ENCODE assay signal across 23 cellular contexts in genomic region chr7:16400896-16401275, GRCh38. TPM values are rescaled to one million over a fixed set of nuclear protein-coding genes. Genes with fewer than 3 reads are reported as not detected.
A peak's percentile ranks its signal among the peaks of the same experiment; 100 is the strongest.
DNase-seq lines count a peak whose midpoint lies in the region; ATAC-seq, FAIRE-seq and TF ChIP-seq lines count a peak whose summit lies in the region.
"Had no signal": no experiment of that assay in that cellular context is flagged by ENCODE, and none has a peak within 500 bp of the region (broad histone marks: within the 10 kb centered on the region; RNA-seq: fewer than 3 reads in every experiment).

No MANE protein-coding gene starts in this region.

- no peak overlapping the region for H3K4ac ChIP-seq in H9 (ENCODE audit: low read depth, low read length)

- H2BK15ac ChIP-seq in H9 (ENCODE audit: low read depth, low read length) = no peak overlapping the region

- intact Hi-C loops in Calu3 (cut with micrococcal nuclease; ENCODE audit: unreplicated experiment) (no loop called here), tibial artery (cut with DNase I; ENCODE audit: low total_unique reads) (no loop called here), body of pancreas (cut with DNase I) (no loop called here)

- BruUV-seq in Calu3 (replicated peaks; lab: Mats Ljungman, UMichigan) = no TSS peak

- H2BK5ac ChIP-seq in H9 (ENCODE audit: insufficient read length, low read length) = no peak overlapping the region

- no peak for TF ChIP-seq POLR2A in body of pancreas (IDR thresholded peaks at IDR 0.05)

- no peak overlapping the region for H2BK20ac ChIP-seq in H9 (ENCODE audit: low read depth, low read length, poor library complexity, severe bottlenecking)

- no peaks in the 10 kb centered on the region for H3K79me1 ChIP-seq in H9 (ENCODE audit: insufficient read depth, low read depth, low read length, poor library complexity, severe bottlenecking)

- no peak overlapping the region for H3T11ph ChIP-seq in H9 (ENCODE audit: low read length)

- no peak overlapping the region for H3K56ac ChIP-seq in H9 (ENCODE audit: insufficient read length, low read depth, low read length)

- H3K36me3 ChIP-seq in tibial artery (peaks cover 0 to 14% (median 7%) of the 10 kb centered on the region in 3 donors), body of pancreas (replicated peaks in 1 of 2; ENCODE audit: insufficient read depth in 1 of 2, low read depth in 2 of 2) (no peaks in the 10 kb centered on the region)
- H3K36me3 ChIP-seq: BE2C, BLaER1 had no signal

- H4K5ac ChIP-seq in H9 (ENCODE audit: insufficient read length, low read depth, low read length) = no peak overlapping the region

- no peak for TF ChIP-seq CTCF in C4-2B (conservative IDR thresholded peaks at IDR 0.05)
- no peak for TF ChIP-seq CTCF in Calu3 (IDR thresholded peaks at IDR 0.05; ENCODE audit: unreplicated experiment)
- TF ChIP-seq CTCF in VCaP (conservative IDR thresholded peaks at IDR 0.05) = no peak
- TF ChIP-seq CTCF in H9 (conservative IDR thresholded peaks at IDR 0.05) = no peak
- no peak for TF ChIP-seq CTCF in tibial artery (IDR thresholded peaks at IDR 0.05)
- no peak for TF ChIP-seq CTCF in body of pancreas (IDR thresholded peaks at IDR 0.05)

- no peak overlapping the region for H3K4me2 ChIP-seq in H9 (ENCODE audit: insufficient read depth, insufficient read length, low read length)
- H3K4me2 ChIP-seq: BLaER1 had no signal

- H2BK120ac ChIP-seq in H9 (ENCODE audit: low read depth, low read length, poor library complexity, severe bottlenecking) = no peak overlapping the region

- H4K20me1 ChIP-seq in H9 (ENCODE audit: control insufficient read depth, insufficient read depth, insufficient read length) = no peaks in the 10 kb centered on the region
- H4K20me1 ChIP-seq: BLaER1 had no signal

- H3K23ac ChIP-seq in H9 (ENCODE audit: insufficient read length, low read depth, low read length) = no peak overlapping the region

- no peak for ATAC-seq in body of pancreas
- ATAC-seq: CD8-positive, alpha-beta T cell had no signal

- H3K27me3 ChIP-seq in H9 (ENCODE audit: insufficient read depth, low read length) (no peaks in the 10 kb centered on the region), tibial artery (no peaks in the 10 kb centered on the region), body of pancreas (no peaks in the 10 kb centered on the region)
- H3K27me3 ChIP-seq: BE2C, BLaER1 had no signal

- H2AFZ ChIP-seq in H9 (ENCODE audit: low read length) = no peak overlapping the region

- H3K4me3 ChIP-seq in tibial artery (no peak overlapping the region), body of pancreas (no peak overlapping the region)
- H3K4me3 ChIP-seq: BLaER1 had no signal

- H3K4me1 ChIP-seq in H9 (ENCODE audit: insufficient read depth, low read length) = no peaks in the 10 kb centered on the region
- no peaks in the 10 kb centered on the region for H3K4me1 ChIP-seq in tibial artery
- no peaks in the 10 kb centered on the region for H3K4me1 ChIP-seq in body of pancreas
- H3K4me1 ChIP-seq: BE2C, BLaER1, Caco-2 had no signal

- H2AK5ac ChIP-seq in H9 (ENCODE audit: insufficient read length, low read length) = no peak overlapping the region

- H3K18ac ChIP-seq in H9 (ENCODE audit: insufficient read length, low read depth, low read length) = no peak overlapping the region

- FAIRE-seq in urothelium cell line (lab: Jason Lieb, UNC) = no peak
- FAIRE-seq: A204.1 had no signal

- H3K36me3 Mint-ChIP-seq in Calu3 (ENCODE audit: insufficient read depth, unreplicated experiment) (peaks cover 35% of the 10 kb centered on the region), H9 (ENCODE audit: insufficient read depth in 1 of 3, low read depth in 3 of 3) (peaks cover 27 to 55% (median 43%) of the 10 kb centered on the region in 3 experiments)

- H3K14ac ChIP-seq in H9 (ENCODE audit: insufficient read depth, low read length) = no peak overlapping the region

- H4K91ac ChIP-seq in H9 (ENCODE audit: insufficient read length, low read depth, low read length) = no peak overlapping the region

- H3K79me2 ChIP-seq in H9 (ENCODE audit: insufficient read depth, low read length) = no peaks in the 10 kb centered on the region

- H3K9me3 Mint-ChIP-seq in Calu3 (ENCODE audit: low read depth, unreplicated experiment) = peaks cover 15% of the 10 kb centered on the region
- peaks cover 55% of the 10 kb centered on the region in 2 experiments for H3K9me3 Mint-ChIP-seq in H9

- H3K27ac ChIP-seq in C4-2B = peak overlapping the region; percentile 83
- peak overlapping the region; percentile 67 for H3K27ac ChIP-seq in VCaP
- H3K27ac ChIP-seq in H9 (ENCODE audit: insufficient read length, low read depth, low read length) = no peak overlapping the region
- H3K27ac ChIP-seq in tibial artery = no peak overlapping the region
- no peak overlapping the region for H3K27ac ChIP-seq in body of pancreas
- H3K27ac ChIP-seq: BLaER1 had no signal

- H3K9me3 ChIP-seq in H9 (ENCODE audit: control insufficient read depth, low read depth, low read length) (peaks cover 40% of the 10 kb centered on the region), tibial artery (peaks cover 0 to 7% (median 5%) of the 10 kb centered on the region in 3 donors), body of pancreas (no peaks in the 10 kb centered on the region)

- no peaks in the 10 kb centered on the region for H3K4me1 Mint-ChIP-seq in Calu3 (ENCODE audit: low read depth, unreplicated experiment)
- H3K4me1 Mint-ChIP-seq in H9 = no peaks in the 10 kb centered on the region

- H3K27me3 Mint-ChIP-seq in Calu3 (ENCODE audit: unreplicated experiment) (no peaks in the 10 kb centered on the region), H9 (ENCODE audit: low read depth) (peaks cover 9% of the 10 kb centered on the region)
- H3K27me3 Mint-ChIP-seq: CD4-positive, alpha-beta T cell had no signal

- H3K9ac ChIP-seq in H9 (ENCODE audit: extremely low read depth, insufficient read length, low read length) = no peak overlapping the region
- H3K9ac ChIP-seq: BLaER1 had no signal

- DNase-seq in Calu3 (no peak), urothelium cell line (ENCODE audit: low spot score) (peak; percentile 4), H9 (no peak), tibial artery (no peak), body of pancreas (no peak)
- DNase-seq: 8988T; ACHN; BE2C; C1 segment of cervical spinal cord; Caco-2; CD4-positive, alpha-beta T cell; CD8-positive, alpha-beta T cell; DMS 273 treated with DMSO at 0.1 percent for 48 hours; DMS153; DMS53; DMS79; DND-41; EL; GF-D8 had no signal

- H3K23me2 ChIP-seq in H9 (ENCODE audit: insufficient read length, low read depth, low read length, poor library complexity, severe bottlenecking) = no peaks in the 10 kb centered on the region

- H4K8ac ChIP-seq in H9 (replicated peaks; ENCODE audit: insufficient read length, low read depth, low read length) = no peak overlapping the region

- H2BK12ac ChIP-seq in H9 (ENCODE audit: insufficient read length, low read depth, low read length) = no peak overlapping the region

- peak overlapping the region; percentile 8 for H3K27ac Mint-ChIP-seq in Calu3 (ENCODE audit: unreplicated experiment)
- H3K27ac Mint-ChIP-seq in H9 = no peak overlapping the region
- H3K27ac Mint-ChIP-seq: CD4-positive, alpha-beta T cell; CD8-positive, alpha-beta T cell had no signal

- no peak overlapping the region for H3K4me3 Mint-ChIP-seq in Calu3 (ENCODE audit: low read depth, unreplicated experiment)
- no peak overlapping the region for H3K4me3 Mint-ChIP-seq in H9
- H3K4me3 Mint-ChIP-seq: CD4-positive, alpha-beta T cell; CD8-positive, alpha-beta T cell had no signal

- CTCF ChIA-PET in Calu3 (lab: Charles Lee) = no interaction called here

RNA-seq across cellular contexts. Expression of gene CRPPA, which starts 20.5 kb away (rescaled TPM):
- total RNA-seq in Calu3 (2022) (7.5 and 9.9 TPM in 2 replicates), H9 (2021) (1.6 and 1.9 TPM in 2 replicates), body of pancreas (1 to 10 TPM in 1 of 2 donors, under 1 TPM in 1; 0.66 to 1.0 TPM)

Comparison
In these comparisons a context has a peak if more than half of its experiments do, and no peak if none do; other contexts are left out.
1. H3K27ac ChIP-seq: peak in C4-2B (single experiment) and VCaP (single experiment); none in H9 (single experiment), tibial artery (0 of 2) and body of pancreas (0 of 4).